Comparison of ENCODE assay signal across 9 cellular contexts in the genomic region with DNA sequence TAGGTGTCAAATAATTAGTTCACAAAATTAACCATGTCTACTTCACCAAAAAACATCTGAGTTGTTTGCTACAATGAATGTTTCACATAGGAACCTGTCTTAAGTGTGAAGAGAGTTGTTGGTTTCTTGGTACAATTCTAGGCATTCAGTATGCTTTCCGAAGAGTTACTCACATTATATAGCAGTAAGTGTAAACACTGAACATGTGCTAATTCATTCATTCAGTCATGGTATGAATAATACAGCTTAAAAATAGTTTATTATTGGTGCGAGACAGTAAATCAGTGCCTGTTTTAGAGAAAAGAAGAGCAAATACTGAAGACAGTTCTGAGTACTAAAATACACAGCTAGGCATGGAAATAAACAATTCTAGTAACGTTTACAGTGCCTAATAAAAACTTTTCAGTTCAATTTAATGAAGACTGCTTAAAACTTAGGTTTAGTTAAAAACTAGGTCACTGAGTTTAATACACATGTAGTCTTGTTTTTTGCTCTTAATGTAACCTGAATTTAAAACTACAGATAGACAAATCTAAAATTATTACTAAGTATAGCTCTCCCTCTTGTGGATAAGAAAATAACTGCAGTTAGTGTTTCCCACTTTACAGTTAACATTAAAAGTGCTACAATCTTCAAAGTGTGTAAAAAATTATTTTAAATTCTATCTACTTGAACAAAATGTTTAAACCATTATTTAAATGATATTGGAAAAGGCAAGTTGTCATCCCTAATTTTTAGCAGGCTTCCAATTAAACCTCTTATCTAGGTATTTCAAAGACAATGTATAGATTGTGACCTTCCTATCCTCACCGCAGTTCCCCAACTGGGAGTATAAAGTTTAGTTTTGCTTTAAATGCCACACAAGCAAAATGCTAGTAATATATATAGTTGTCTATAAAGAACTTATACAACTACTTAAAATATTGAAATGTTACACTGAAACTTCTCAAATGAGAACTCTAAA. TPM values are rescaled to one million over a fixed set of nuclear protein-coding genes. Genes with fewer than 3 reads are reported as not detected.
DNase-seq lines count a peak whose midpoint lies in the region; TF ChIP-seq lines count a peak whose summit lies in the region.
"Had no signal": no experiment of that assay in that cellular context is flagged by ENCODE, and none has a peak within 500 bp of the region (broad histone marks: within the 10 kb centered on the region; RNA-seq: fewer than 3 reads in every experiment).

No MANE protein-coding gene starts in this region.

- H3K4me1 ChIP-seq in HEK293 (ENCODE audit: control insufficient read depth, insufficient read depth, low read length), result no peaks in the 10 kb centered on the region
- H3K4me1 ChIP-seq in fibroblast of lung (ENCODE audit: control insufficient read depth, extremely low read depth, insufficient read depth, low read length), result no peaks in the 10 kb centered on the region
- peaks cover 0 to 4% (median 0%) of the 10 kb centered on the region in 4 donors for H3K4me1 ChIP-seq in sigmoid colon

- intact Hi-C loops in sigmoid colon (cut with DNase I), result loop anchor here (10.0 kb wide), 2 partner anchors 1014 to 1194 kb away; no protein-coding TSS in a partner anchor

- H3K4me2 ChIP-seq in fibroblast of lung (ENCODE audit: extremely low read depth, insufficient read depth, low read length), result no peak overlapping the region

- H4K20me1 ChIP-seq in fibroblast of lung (ENCODE audit: control insufficient read depth, extremely low read depth, insufficient read depth, low read length), result no peaks in the 10 kb centered on the region

- POLR2A ChIA-PET in HEK293 (lab: Yijun Ruan, JAX), result no interaction called here

- TF ChIP-seq CTCF in HEK293 (tag by site-specific recombination; IDR thresholded peaks at IDR 0.05) (no peak), fibroblast of lung (conservative IDR thresholded peaks at IDR 0.05 in 1 of 2, IDR thresholded peaks at IDR 0.05 in 1 of 2; ENCODE audit: low read depth in 1 of 2, low read length in 2 of 2) (peak in 1 of 2 donors; percentile 43), sigmoid colon (IDR thresholded peaks at IDR 0.05) (peak; percentile 32 to 72 (median 52))

- H3K9me3 ChIP-seq in HEK293 (ENCODE audit: control insufficient read depth, insufficient read depth, low read depth, low read length) (no peaks in the 10 kb centered on the region), fibroblast of lung (ENCODE audit: control insufficient read depth, insufficient read depth, low read depth, low read length) (no peaks in the 10 kb centered on the region), sigmoid colon (no peaks in the 10 kb centered on the region)

- H3K4me3 ChIP-seq in HEK293 (ENCODE audit: low read depth, low read length) (no peak overlapping the region), fibroblast of lung (replicated peaks in 1 of 4; ENCODE audit: control extremely low read depth in 1 of 4, insufficient read depth in 1 of 4, low read depth in 3 of 4, low read length in 4 of 4) (no peak overlapping the region), sigmoid colon (no peak overlapping the region)
- H3K4me3 ChIP-seq: SK-N-MC had no signal

- H2AFZ ChIP-seq in fibroblast of lung (ENCODE audit: low read length), result no peak overlapping the region

- H3K79me2 ChIP-seq in fibroblast of lung (ENCODE audit: control insufficient read depth, insufficient read depth, low read length), result no peaks in the 10 kb centered on the region

- TF ChIP-seq EP300 in sigmoid colon (IDR thresholded peaks at IDR 0.05), result no peak

- 70 to 78% methylated on average over 4 of the region's 4 CpGs for WGBS in sigmoid colon, 2 donors

- no peak for TF ChIP-seq POLR2A in sigmoid colon (IDR thresholded peaks at IDR 0.05)

- no peaks in the 10 kb centered on the region for H3K27me3 ChIP-seq in fibroblast of lung (ENCODE audit: control insufficient read depth, insufficient read depth, low read length)
- H3K27me3 ChIP-seq in sigmoid colon, result no peaks in the 10 kb centered on the region

- H3K36me3 ChIP-seq in HEK293 (ENCODE audit: control insufficient read depth in 2 of 2, insufficient read depth in 1 of 2, low read length in 2 of 2) (peaks cover 3 to 62% of the 10 kb centered on the region in 2 experiments; a peak in 1 of 3 replicates), fibroblast of lung (ENCODE audit: control insufficient read depth, insufficient read depth, low read length) (peaks cover 5% of the 10 kb centered on the region), sigmoid colon (peaks cover 0 to 78% (median 3%) of the 10 kb centered on the region in 4 donors)

- peak; percentile 42 for DNase-seq in EH (ENCODE audit: low read depth)
- DNase-seq in RPMI8226, result peak; percentile 28
- DNase-seq in fibroblast of lung (ENCODE audit: low read depth in 2 of 2), result peak; percentile 7 to 54
- no peak for DNase-seq in sigmoid colon
- no peak for DNase-seq in GF-D8 (lab: John Stamatoyannopoulos, UW)
- no peak for DNase-seq in cerebellar nuclear complex (lab: John Stamatoyannopoulos, UW)
- no peak for DNase-seq in islet precursor cell

- H3K9ac ChIP-seq in fibroblast of lung (ENCODE audit: insufficient read depth, low read length), result no peak overlapping the region

- CTCF ChIA-PET in HEK293 (lab: Yijun Ruan, JAX), result interaction anchor here (0.7 to 3.1 kb wide), 6 partner anchors 11 to 861 kb away, joined by 3 to 16 read pairs (median 6); no protein-coding TSS in a partner anchor

- H3K27ac ChIP-seq in HEK293 (ENCODE audit: extremely low read depth, low read depth, low read length) (no peak overlapping the region), fibroblast of lung (ENCODE audit: insufficient read depth, low read length) (no peak overlapping the region), sigmoid colon (no peak overlapping the region)
- H3K27ac ChIP-seq: SK-N-MC had no signal

TF ChIP-seq in HEK293, 187 proteins besides CTCF, POLR2A, EP300 and RAD21:
- TF ChIP-seq ZNF654 (tag by site-specific recombination; IDR thresholded peaks at IDR 0.05; ENCODE audit: low read depth) (peak; percentile 43), ZEB2 (tag by site-specific recombination; IDR thresholded peaks at IDR 0.05) (no peak), ZNF701 (tag by site-specific recombination; IDR thresholded peaks at IDR 0.05) (no peak), ZNF114 (tag by site-specific recombination; IDR thresholded peaks at IDR 0.05) (no peak), ZNF629 (tag by site-specific recombination; IDR thresholded peaks at IDR 0.05) (no peak)

RNA-seq across cellular contexts. Expression of a gene that starts 20.1 kb away (rescaled TPM):
- total RNA-seq in fibroblast of lung, result 1.0 and 1.7 TPM in 2 replicates
- polyA plus RNA-seq in fibroblast of lung, result 0.36 and 0.68 TPM in 2 replicates
- polyA plus RNA-seq in fibroblast of lung (2012), result 0.44 and 0.73 TPM in 2 replicates
- polyA minus RNA-seq in fibroblast of lung (ENCODE audit: low replicate concordance), result not detected in 2 replicates
- total RNA-seq in sigmoid colon, result 1 to 10 TPM; 1.2 to 6.4 (median 3.0) TPM
- polyA plus RNA-seq in sigmoid colon, result under 1 TPM in 2 of 3 donors, not detected in 1; 0.25 to 0.92 TPM

RNA-seq across cellular contexts. Expression of a gene that starts 20.2 kb away (rescaled TPM):
- total RNA-seq in fibroblast of lung (182 and 183 TPM in 2 replicates), sigmoid colon (10 to 100 TPM; 54.0 to 87.0 (median 63.7) TPM)
- polyA plus RNA-seq in fibroblast of lung (131 and 202 TPM in 2 replicates), sigmoid colon (10 to 100 TPM; 25.0 to 51.1 (median 50.9) TPM)
- polyA plus RNA-seq in fibroblast of lung (2012), result 57.8 and 86.1 TPM in 2 replicates
- 3.3 TPM in 2 replicates for polyA minus RNA-seq in fibroblast of lung (ENCODE audit: low replicate concordance)

Comparison
In these comparisons a context has a peak if more than half of its experiments do, and no peak if none do; other contexts are left out.
1. DNase-seq: peak in EH (single experiment), RPMI8226 (single experiment) and fibroblast of lung (2 of 2); none in sigmoid colon (single experiment), GF-D8 (single experiment), cerebellar nuclear complex (0 of 2) and islet precursor cell (single experiment).